In genomic region chr16:49602201-49603041, GRCh38 we compare ENCODE assay signal across 19 cellular contexts.
A peak's percentile ranks its signal among the peaks of the same experiment; 100 is the strongest.
DNase-seq lines count a peak whose midpoint lies in the region; ATAC-seq, FAIRE-seq and TF ChIP-seq lines count a peak whose summit lies in the region.
"Had no signal": no experiment of that assay in that cellular context is flagged by ENCODE, and none has a peak within 500 bp of the region (broad histone marks: within the 10 kb centered on the region; RNA-seq: fewer than 3 reads in every experiment).

No MANE protein-coding gene starts in this region.

- H3K27me3 ChIP-seq in colonic mucosa (no peaks in the 10 kb centered on the region), mesenchymal stem cell (ENCODE audit: control insufficient read depth in 1 of 2, insufficient read depth in 1 of 2, low read length in 2 of 2) (peaks cover 4 to 15% of the 10 kb centered on the region in 2 experiments), stomach (no peaks in the 10 kb centered on the region), pancreas (no peaks in the 10 kb centered on the region), HepG2 (ENCODE audit: control insufficient read depth in 1 of 2, insufficient read depth in 2 of 2, low read length in 2 of 2) (peaks cover 2 to 42% of the 10 kb centered on the region in 2 experiments; a peak in 3 of 5 replicates)
- H3K27me3 ChIP-seq: BLaER1 treated with 17β-estradiol and CSF1 and Interleukin-3, amounts not matched to agents 10 nM and 100 nM; cardiac muscle cell; gastroesophageal sphincter; ovary; SJSA1 had no signal

- no peak overlapping the region for H4K8ac ChIP-seq in mesenchymal stem cell (ENCODE audit: low read length)

- no peaks in the 10 kb centered on the region for H4K20me1 ChIP-seq in HepG2 (ENCODE audit: insufficient read depth, low read length)

- no peak overlapping the region for H3K9ac ChIP-seq in colonic mucosa (ENCODE audit: low read depth in 2 of 2, low read length in 2 of 2)
- no peak overlapping the region for H3K9ac ChIP-seq in mesenchymal stem cell (ENCODE audit: low read length)
- no peak overlapping the region for H3K9ac ChIP-seq in HepG2 (ENCODE audit: insufficient read depth, low read depth, low read length)
- H3K9ac ChIP-seq: BLaER1 treated with 17β-estradiol and CSF1 and Interleukin-3, amounts not matched to agents 10 nM and 100 nM had no signal

- POLR2A ChIA-PET in HepG2 (lab: Yijun Ruan, JAX), result interaction anchor here (0.5 kb wide), 1 partner anchor 19 kb away, joined by 3 read pairs; no protein-coding TSS in a partner anchor

- TF ChIP-seq POLR2A in stomach (IDR thresholded peaks at IDR 0.05) (no peak), HepG2 (IDR thresholded peaks at IDR 0.05; ENCODE audit: insufficient read depth in 1 of 2, low read depth in 2 of 2, low read length in 2 of 2) (no peak)

- in situ Hi-C loops in HepG2 (cut with HindIII; ENCODE audit: extremely low pct_ligation_motif_present, low pct_unique_long_range_greater_than_20kb), result no loop called here

- H3K4me2 ChIP-seq in mesenchymal stem cell (ENCODE audit: low read length, poor library complexity, severe bottlenecking), result no peak overlapping the region
- no peak overlapping the region for H3K4me2 ChIP-seq in HepG2 (ENCODE audit: low read depth, low read length)

- intact Hi-C loops in colonic mucosa (cut with DNase I), result no loop called here
- intact Hi-C loops in stomach (cut with DNase I; ENCODE audit: low total_unique reads), result no loop called here
- intact Hi-C loops in pancreas (cut with DNase I), result no loop called here
- intact Hi-C loops in HepG2 (cut with micrococcal nuclease; ENCODE audit: unreplicated experiment), result no loop called here

- H3K79me1 ChIP-seq in mesenchymal stem cell (replicated peaks; ENCODE audit: low read length, poor library complexity, severe bottlenecking), result no peaks in the 10 kb centered on the region

- FAIRE-seq in pancreas (lab: Jason Lieb, UNC) (no peak), HepG2 (lab: Jason Lieb, UNC) (no peak)

- no peak overlapping the region for H2BK12ac ChIP-seq in mesenchymal stem cell (ENCODE audit: low read length in 2 of 2)

- H3K4me1 ChIP-seq in colonic mucosa (no peaks in the 10 kb centered on the region), mesenchymal stem cell (ENCODE audit: control insufficient read depth, insufficient read depth, low read depth, low read length) (peaks cover 21% of the 10 kb centered on the region), stomach (no peaks in the 10 kb centered on the region), pancreas (no peaks in the 10 kb centered on the region), HepG2 (ENCODE audit: insufficient read depth, low read length) (no peaks in the 10 kb centered on the region)
- H3K4me1 ChIP-seq: gastroesophageal sphincter, SJSA1 had no signal

- TF ChIP-seq CTCF in colonic mucosa (IDR thresholded peaks at IDR 0.05) (no peak), stomach (IDR thresholded peaks at IDR 0.05) (no peak), pancreas (IDR thresholded peaks at IDR 0.05) (no peak), HepG2 (CRISPR knock-in tag; IDR thresholded peaks at IDR 0.05) (no peak)

- BruUV-seq in HepG2 (replicated peaks; lab: Mats Ljungman, UMichigan), result no TSS peak

- no peak overlapping the region for H2BK15ac ChIP-seq in mesenchymal stem cell (ENCODE audit: low read depth, poor library complexity, severe bottlenecking)

- H3K27ac ChIP-seq in colonic mucosa (no peak overlapping the region), mesenchymal stem cell (ENCODE audit: low read length, poor library complexity, severe bottlenecking) (no peak overlapping the region), stomach (no peak overlapping the region), pancreas (no peak overlapping the region), HepG2 (ENCODE audit: extremely low read length, insufficient read depth, low read length) (no peak overlapping the region)
- H3K27ac ChIP-seq: BLaER1 treated with 17β-estradiol and CSF1 and Interleukin-3, amounts not matched to agents 10 nM and 100 nM; cardiac muscle cell; gastroesophageal sphincter; ovary; SJSA1 had no signal

- H2BK120ac ChIP-seq in mesenchymal stem cell (ENCODE audit: low read depth, low read length), result no peak overlapping the region

- peak overlapping the region; percentile 62 for H2AK5ac ChIP-seq in mesenchymal stem cell (ENCODE audit: low read length, severe bottlenecking)

- H3K36me3 ChIP-seq in colonic mucosa, result no peaks in the 10 kb centered on the region
- peaks cover 0 to 3% of the 10 kb centered on the region in 2 experiments for H3K36me3 ChIP-seq in mesenchymal stem cell (ENCODE audit: control insufficient read depth in 1 of 2, insufficient read depth in 2 of 2, low read depth in 1 of 2, low read length in 2 of 2)
- no peaks in the 10 kb centered on the region for H3K36me3 ChIP-seq in stomach
- H3K36me3 ChIP-seq in pancreas, result no peaks in the 10 kb centered on the region
- no peaks in the 10 kb centered on the region for H3K36me3 ChIP-seq in HepG2 (replicated peaks in 1 of 2; ENCODE audit: control insufficient read depth in 1 of 2, insufficient read depth in 2 of 2, low read length in 2 of 2)
- H3K36me3 ChIP-seq: cardiac muscle cell, gastroesophageal sphincter, ovary, SJSA1 had no signal

- H3K4me3 ChIP-seq in colonic mucosa (no peak overlapping the region), mesenchymal stem cell (ENCODE audit: insufficient read depth in 1 of 2, low read depth in 1 of 2, low read length in 2 of 2) (no peak overlapping the region), stomach (no peak overlapping the region), pancreas (no peak overlapping the region), HepG2 (replicated peaks in 1 of 3; ENCODE audit: insufficient read depth in 1 of 3, low read depth in 2 of 3, low read length in 3 of 3) (no peak overlapping the region)
- H3K4me3 ChIP-seq: BLaER1 treated with 17β-estradiol and CSF1 and Interleukin-3, amounts not matched to agents 10 nM and 100 nM; cardiac muscle cell; gastroesophageal sphincter; ovary; SJSA1 had no signal

- H4K91ac ChIP-seq in mesenchymal stem cell (ENCODE audit: low read length), result no peak overlapping the region

- CTCF ChIA-PET in HepG2 (lab: Yijun Ruan, JAX; ENCODE audit: low intra/inter-chr PET ratio, low total read pairs), result no interaction called here

- H3K79me2 ChIP-seq in HepG2 (ENCODE audit: insufficient read depth, low read length), result no peaks in the 10 kb centered on the region

- no peak for TF ChIP-seq RAD21 in HepG2 (CRISPR knock-in tag; IDR thresholded peaks at IDR 0.05)

- H2AFZ ChIP-seq in mesenchymal stem cell (ENCODE audit: low read depth, low read length) (no peak overlapping the region), HepG2 (ENCODE audit: low read length) (no peak overlapping the region)

- H3K9me3 ChIP-seq in colonic mucosa (no peaks in the 10 kb centered on the region), mesenchymal stem cell (ENCODE audit: control insufficient read depth, low read length) (no peaks in the 10 kb centered on the region), stomach (no peaks in the 10 kb centered on the region), pancreas (no peaks in the 10 kb centered on the region), HepG2 (ENCODE audit: low read length) (no peaks in the 10 kb centered on the region)
- H3K9me3 ChIP-seq: BLaER1 treated with 17β-estradiol and CSF1 and Interleukin-3, amounts not matched to agents 10 nM and 100 nM; gastroesophageal sphincter; ovary; SJSA1 had no signal

- H3K18ac ChIP-seq in mesenchymal stem cell (ENCODE audit: low read depth in 1 of 2, low read length in 2 of 2), result no peak overlapping the region

- 82% methylated on average over 27 of the region's 28 CpGs for WGBS in mesenchymal stem cell
- 74 to 90% (median 78%) methylated on average over 28 of the region's 28 CpGs for WGBS in stomach, 5 donors
- WGBS in pancreas, 2 donors, result 79 to 80% methylated on average over 28 of the region's 28 CpGs
- 40% methylated on average over 27 of the region's 28 CpGs for WGBS in HepG2 (ENCODE audit: low lambda C conversion rate)

- ATAC-seq in pancreas (no peak), HepG2 (no peak)
- ATAC-seq: activated naive CD8-positive, alpha-beta T cell treated with anti-CD3 and anti-CD28 coated beads, Interleukin-2, amount 50 U/mL, for 24 hours; activated T-cell treated with anti-CD3 and anti-CD28 coated beads, Interleukin-2, amount 50 U/mL, for 4 hours; gastroesophageal sphincter had no signal

- H3K14ac ChIP-seq in mesenchymal stem cell (ENCODE audit: low read length in 2 of 2), result no peak overlapping the region

- no peak overlapping the region for H3K4ac ChIP-seq in mesenchymal stem cell (ENCODE audit: low read depth in 1 of 2, low read length in 2 of 2)

- H3K23ac ChIP-seq in mesenchymal stem cell (ENCODE audit: low read length in 2 of 2), result no peak overlapping the region

- no peak overlapping the region for H2BK5ac ChIP-seq in mesenchymal stem cell (ENCODE audit: low read depth, low read length, poor library complexity, severe bottlenecking)

- TF ChIP-seq EP300 in stomach (IDR thresholded peaks at IDR 0.05), result no peak
- no peak for TF ChIP-seq EP300 in HepG2 (IDR thresholded peaks at IDR 0.05; ENCODE audit: low read depth in 2 of 2, low read length in 2 of 2)
- TF ChIP-seq EP300 in HepG2 (CRISPR knock-in tag; IDR thresholded peaks at IDR 0.05; ENCODE audit: borderline replicate concordance), result no peak

- DNase-seq in HK-2 (ENCODE audit: unreplicated experiment), result peak; percentile 43
- peak; percentile 9 for DNase-seq in colonic mucosa
- no peak for DNase-seq in mesenchymal stem cell
- peak; percentile 11 for DNase-seq in stomach
- no peak for DNase-seq in pancreas
- DNase-seq in HepG2 (ENCODE audit: low spot score), result no peak
- DNase-seq in NCI-H446 treated with DMSO at 0.1 percent for 48 hours (lab: John Stamatoyannopoulos, UW), result no peak
- DNase-seq: activated CD4-positive, alpha-beta T cell treated with anti-CD3 and anti-CD28 coated beads for 4 hours; activated naive CD8-positive, alpha-beta T cell treated with anti-CD3 and anti-CD28 coated beads, Interleukin-2, amount 50 U/mL, for 24 hours; activated T-cell treated with anti-CD3 and anti-CD28 coated beads, Interleukin-2, amount 50 U/mL, for 4 hours; DMS 273 treated with DMSO at 0.1 percent for 48 hours; NCI-H1694 treated with DMSO at 0.1 percent for 48 hours; NCI-H524; ovary; T-helper 9 cell had no signal

TF ChIP-seq in HepG2, 621 proteins besides CTCF, POLR2A, EP300 and RAD21 (continues in another document):
- TF ChIP-seq FOXP4 (CRISPR knock-in tag; IDR thresholded peaks at IDR 0.05), result no peak

Comparison
In these comparisons a context has a peak if more than half of its experiments do, and no peak if none do; other contexts are left out.
1. DNase-seq: peak in HK-2 (single experiment), colonic mucosa (single experiment) and stomach (single experiment); none in mesenchymal stem cell (single experiment), pancreas (0 of 6), HepG2 (single experiment) and NCI-H446 treated with DMSO at 0.1 percent for 48 hours (single experiment).